ENCODE assay signal across 15 cellular contexts in the genomic region with DNA sequence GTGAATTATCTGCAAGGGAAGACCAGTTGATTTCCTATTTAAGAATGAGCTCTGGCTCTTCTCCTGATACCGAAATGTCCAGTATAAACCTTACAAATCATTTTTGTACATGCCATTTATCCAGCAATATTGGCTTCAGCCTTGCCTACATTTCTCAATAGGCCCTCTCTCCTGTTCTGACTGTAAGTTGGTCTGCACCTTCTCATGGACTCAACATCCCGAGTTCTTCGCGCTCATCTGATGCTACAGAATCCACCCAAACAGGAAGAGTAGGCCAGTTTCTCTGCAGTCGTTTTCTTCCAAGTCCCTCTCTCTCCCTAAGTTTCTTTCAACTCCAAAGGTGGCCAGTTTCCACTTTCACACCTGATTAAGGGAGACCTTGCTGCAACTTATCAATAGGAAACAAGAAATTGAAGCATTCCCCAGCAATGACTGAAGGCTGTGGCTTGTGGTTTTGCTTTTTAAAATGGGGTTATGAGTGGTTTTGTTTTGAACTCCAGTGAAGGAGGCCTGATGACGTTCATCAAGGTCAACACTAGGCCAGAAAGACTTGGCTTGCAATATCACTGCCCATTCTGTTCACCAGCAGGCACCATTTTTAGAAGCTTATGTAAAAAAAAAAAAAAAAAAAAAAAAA.
DNase-seq lines count a peak whose midpoint lies in the region; ATAC-seq and FAIRE-seq lines count a peak whose summit lies in the region.
"Had no signal": no experiment of that assay in that cellular context is flagged by ENCODE, and none has a peak within 500 bp of the region (broad histone marks: within the 10 kb centered on the region; RNA-seq: fewer than 3 reads in every experiment).

No MANE protein-coding gene starts in this region.

- CTCF ChIA-PET in CD8-positive, alpha-beta memory T cell (lab: Charles Lee): interaction anchor here (0.9 to 1.5 kb wide), 2 partner anchors 10 to 82 kb away, joined by 3 read pairs; no protein-coding TSS in a partner anchor

- peak; percentile 96 for ATAC-seq in effector memory CD8-positive, alpha-beta T cell (replicated peaks)
- ATAC-seq in HG03139 (IDR thresholded peaks at IDR 0.05; ENCODE audit: unreplicated experiment) (no peak), esophagus mucosa (no peak)

- no peaks in the 10 kb centered on the region for H4K20me1 ChIP-seq in BLaER1

- H3K27ac Mint-ChIP-seq in CD8-positive, alpha-beta memory T cell: peak overlapping the region in 6 of 8 donors; percentile 5 to 64 (median 48)
- peak overlapping the region in 1 of 2 donors; percentile 41 for H3K27ac Mint-ChIP-seq in effector memory CD8-positive, alpha-beta T cell
- H3K27ac Mint-ChIP-seq: B cell had no signal

- no peaks in the 10 kb centered on the region for H3K27me3 ChIP-seq in BLaER1
- no peaks in the 10 kb centered on the region for H3K27me3 ChIP-seq in CD8-positive, alpha-beta memory T cell (ENCODE audit: insufficient read depth, low read length, poor library complexity, severe bottlenecking)
- H3K27me3 ChIP-seq: upper lobe of left lung had no signal

- FAIRE-seq in RCC 7860 (lab: Jason Lieb, UNC): no peak
- FAIRE-seq: keratinocyte had no signal

- no peak overlapping the region for H3K9ac ChIP-seq in BLaER1

- peaks cover 0 to 3% of the 10 kb centered on the region in 2 donors for H3K27me3 Mint-ChIP-seq in CD8-positive, alpha-beta memory T cell
- peaks cover 0 to 1% of the 10 kb centered on the region in 2 donors for H3K27me3 Mint-ChIP-seq in effector memory CD8-positive, alpha-beta T cell

- POLR2A ChIA-PET in CD8-positive, alpha-beta memory T cell (lab: Charles Lee): no interaction called here

- no peak overlapping the region for H3K27ac ChIP-seq in BLaER1
- H3K27ac ChIP-seq in CD8-positive, alpha-beta memory T cell (ENCODE audit: low read depth, low read length): no peak overlapping the region
- H3K27ac ChIP-seq: upper lobe of left lung had no signal

- peak overlapping the region; percentile 28; the same call in 1 of the 2 replicates for H3K4me2 ChIP-seq in BLaER1

- H3K36me3 Mint-ChIP-seq in CD8-positive, alpha-beta memory T cell: peaks cover 0 to 14% (median 0%) of the 10 kb centered on the region in 3 donors
- no peaks in the 10 kb centered on the region for H3K36me3 Mint-ChIP-seq in effector memory CD8-positive, alpha-beta T cell (ENCODE audit: insufficient read depth)

- peak in 1 of 5 donors; percentile 45 for DNase-seq in CD8-positive, alpha-beta memory T cell
- peak; percentile 11 to 34 for DNase-seq in activated CD4-positive, alpha-beta T cell treated with anti-CD3 and anti-CD28 coated beads, Interleukin-2, amount 50 U/mL, for 48 hours
- DNase-seq in effector memory CD8-positive, alpha-beta T cell: peak; percentile 4 to 9 (median 5)
- no peak for DNase-seq in RCC 7860 (ENCODE audit: low spot score)
- DNase-seq: EL, erythroblast, midbrain, NCI-H1048, NCI-H226, upper lobe of left lung had no signal

- H3K9me3 Mint-ChIP-seq in CD8-positive, alpha-beta memory T cell: peaks cover 0 to 5% (median 0%) of the 10 kb centered on the region in 5 donors
- no peaks in the 10 kb centered on the region for H3K9me3 Mint-ChIP-seq in effector memory CD8-positive, alpha-beta T cell

- H3K4me3 Mint-ChIP-seq in CD8-positive, alpha-beta memory T cell: peak overlapping the region in 3 of 7 donors; percentile 14 to 42 (median 27)
- H3K4me3 Mint-ChIP-seq in effector memory CD8-positive, alpha-beta T cell: no peak overlapping the region
- H3K4me3 Mint-ChIP-seq: B cell had no signal

- no peaks in the 10 kb centered on the region for H3K36me3 ChIP-seq in BLaER1
- H3K36me3 ChIP-seq in CD8-positive, alpha-beta memory T cell (ENCODE audit: insufficient read depth, low read length): no peaks in the 10 kb centered on the region
- H3K36me3 ChIP-seq: upper lobe of left lung had no signal

- peaks cover 15 to 26% (median 18%) of the 10 kb centered on the region in 3 donors for H3K4me1 Mint-ChIP-seq in CD8-positive, alpha-beta memory T cell
- peaks cover 11 to 18% of the 10 kb centered on the region in 2 donors for H3K4me1 Mint-ChIP-seq in effector memory CD8-positive, alpha-beta T cell (ENCODE audit: low read depth in 2 of 2)
- H3K4me1 Mint-ChIP-seq: B cell had no signal

- H3K4me1 ChIP-seq in BLaER1: peaks cover 7% of the 10 kb centered on the region
- H3K4me1 ChIP-seq in CD8-positive, alpha-beta memory T cell (ENCODE audit: insufficient read depth, low read length): peaks cover 10% of the 10 kb centered on the region
- H3K4me1 ChIP-seq: upper lobe of left lung had no signal

- no peaks in the 10 kb centered on the region; the same call in 1 of the 2 replicates for H3K9me3 ChIP-seq in BLaER1
- H3K9me3 ChIP-seq in CD8-positive, alpha-beta memory T cell (ENCODE audit: low read length): no peaks in the 10 kb centered on the region
- H3K9me3 ChIP-seq: upper lobe of left lung had no signal

- no peak overlapping the region for H3K4me3 ChIP-seq in BLaER1
- H3K4me3 ChIP-seq in CD8-positive, alpha-beta memory T cell (ENCODE audit: low read length): no peak overlapping the region
- H3K4me3 ChIP-seq: upper lobe of left lung had no signal
